ENCODE assay signal across 1 cellular context in the genomic region with DNA sequence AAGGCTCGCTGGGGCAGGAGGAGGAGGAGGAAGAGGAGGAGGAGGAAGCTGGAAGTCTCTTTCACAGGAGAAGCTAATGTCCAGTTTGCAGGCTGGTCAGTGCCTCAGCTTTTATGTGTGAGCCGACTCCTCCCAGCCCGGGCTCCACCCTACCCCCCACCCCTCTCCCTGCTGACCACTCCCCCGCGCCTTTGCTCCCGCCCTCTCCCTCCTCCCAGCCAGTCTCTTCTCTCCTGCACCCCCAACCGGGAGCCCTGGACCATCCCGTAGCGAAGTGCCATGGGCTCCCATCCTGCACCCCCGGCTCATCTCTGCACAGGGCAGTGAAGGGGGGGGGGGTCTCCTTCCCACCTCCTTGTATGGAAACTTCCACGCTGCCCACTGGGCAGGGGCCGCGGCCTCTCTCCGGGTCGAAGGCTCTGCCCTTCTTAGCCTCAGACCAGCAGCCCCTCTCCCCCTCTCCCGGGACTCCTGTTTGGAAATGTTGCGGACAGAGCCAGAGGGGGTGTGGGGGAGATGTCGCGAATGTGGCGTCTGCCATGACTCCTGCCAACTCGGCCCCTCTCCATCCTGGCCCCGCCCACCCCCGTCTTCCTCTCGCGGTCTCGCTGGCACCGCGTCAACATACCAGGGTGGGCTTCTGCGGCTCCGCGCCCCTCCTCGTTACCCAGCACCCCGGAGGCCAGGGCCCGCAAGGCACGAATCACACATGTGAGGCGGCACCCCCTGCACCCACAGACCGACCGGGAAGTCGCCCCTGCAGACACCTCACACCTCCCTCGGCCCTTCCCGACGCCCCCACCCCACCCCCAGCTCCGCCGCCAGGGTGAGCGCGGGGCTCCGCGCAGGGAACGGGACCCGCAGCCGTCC.
TF ChIP-seq lines count a peak whose summit lies in the region.

No MANE protein-coding gene starts in this region.

TF ChIP-seq in H1, 55 proteins besides CTCF, POLR2A, EP300 and RAD21:
- TF ChIP-seq, protein P1, sequence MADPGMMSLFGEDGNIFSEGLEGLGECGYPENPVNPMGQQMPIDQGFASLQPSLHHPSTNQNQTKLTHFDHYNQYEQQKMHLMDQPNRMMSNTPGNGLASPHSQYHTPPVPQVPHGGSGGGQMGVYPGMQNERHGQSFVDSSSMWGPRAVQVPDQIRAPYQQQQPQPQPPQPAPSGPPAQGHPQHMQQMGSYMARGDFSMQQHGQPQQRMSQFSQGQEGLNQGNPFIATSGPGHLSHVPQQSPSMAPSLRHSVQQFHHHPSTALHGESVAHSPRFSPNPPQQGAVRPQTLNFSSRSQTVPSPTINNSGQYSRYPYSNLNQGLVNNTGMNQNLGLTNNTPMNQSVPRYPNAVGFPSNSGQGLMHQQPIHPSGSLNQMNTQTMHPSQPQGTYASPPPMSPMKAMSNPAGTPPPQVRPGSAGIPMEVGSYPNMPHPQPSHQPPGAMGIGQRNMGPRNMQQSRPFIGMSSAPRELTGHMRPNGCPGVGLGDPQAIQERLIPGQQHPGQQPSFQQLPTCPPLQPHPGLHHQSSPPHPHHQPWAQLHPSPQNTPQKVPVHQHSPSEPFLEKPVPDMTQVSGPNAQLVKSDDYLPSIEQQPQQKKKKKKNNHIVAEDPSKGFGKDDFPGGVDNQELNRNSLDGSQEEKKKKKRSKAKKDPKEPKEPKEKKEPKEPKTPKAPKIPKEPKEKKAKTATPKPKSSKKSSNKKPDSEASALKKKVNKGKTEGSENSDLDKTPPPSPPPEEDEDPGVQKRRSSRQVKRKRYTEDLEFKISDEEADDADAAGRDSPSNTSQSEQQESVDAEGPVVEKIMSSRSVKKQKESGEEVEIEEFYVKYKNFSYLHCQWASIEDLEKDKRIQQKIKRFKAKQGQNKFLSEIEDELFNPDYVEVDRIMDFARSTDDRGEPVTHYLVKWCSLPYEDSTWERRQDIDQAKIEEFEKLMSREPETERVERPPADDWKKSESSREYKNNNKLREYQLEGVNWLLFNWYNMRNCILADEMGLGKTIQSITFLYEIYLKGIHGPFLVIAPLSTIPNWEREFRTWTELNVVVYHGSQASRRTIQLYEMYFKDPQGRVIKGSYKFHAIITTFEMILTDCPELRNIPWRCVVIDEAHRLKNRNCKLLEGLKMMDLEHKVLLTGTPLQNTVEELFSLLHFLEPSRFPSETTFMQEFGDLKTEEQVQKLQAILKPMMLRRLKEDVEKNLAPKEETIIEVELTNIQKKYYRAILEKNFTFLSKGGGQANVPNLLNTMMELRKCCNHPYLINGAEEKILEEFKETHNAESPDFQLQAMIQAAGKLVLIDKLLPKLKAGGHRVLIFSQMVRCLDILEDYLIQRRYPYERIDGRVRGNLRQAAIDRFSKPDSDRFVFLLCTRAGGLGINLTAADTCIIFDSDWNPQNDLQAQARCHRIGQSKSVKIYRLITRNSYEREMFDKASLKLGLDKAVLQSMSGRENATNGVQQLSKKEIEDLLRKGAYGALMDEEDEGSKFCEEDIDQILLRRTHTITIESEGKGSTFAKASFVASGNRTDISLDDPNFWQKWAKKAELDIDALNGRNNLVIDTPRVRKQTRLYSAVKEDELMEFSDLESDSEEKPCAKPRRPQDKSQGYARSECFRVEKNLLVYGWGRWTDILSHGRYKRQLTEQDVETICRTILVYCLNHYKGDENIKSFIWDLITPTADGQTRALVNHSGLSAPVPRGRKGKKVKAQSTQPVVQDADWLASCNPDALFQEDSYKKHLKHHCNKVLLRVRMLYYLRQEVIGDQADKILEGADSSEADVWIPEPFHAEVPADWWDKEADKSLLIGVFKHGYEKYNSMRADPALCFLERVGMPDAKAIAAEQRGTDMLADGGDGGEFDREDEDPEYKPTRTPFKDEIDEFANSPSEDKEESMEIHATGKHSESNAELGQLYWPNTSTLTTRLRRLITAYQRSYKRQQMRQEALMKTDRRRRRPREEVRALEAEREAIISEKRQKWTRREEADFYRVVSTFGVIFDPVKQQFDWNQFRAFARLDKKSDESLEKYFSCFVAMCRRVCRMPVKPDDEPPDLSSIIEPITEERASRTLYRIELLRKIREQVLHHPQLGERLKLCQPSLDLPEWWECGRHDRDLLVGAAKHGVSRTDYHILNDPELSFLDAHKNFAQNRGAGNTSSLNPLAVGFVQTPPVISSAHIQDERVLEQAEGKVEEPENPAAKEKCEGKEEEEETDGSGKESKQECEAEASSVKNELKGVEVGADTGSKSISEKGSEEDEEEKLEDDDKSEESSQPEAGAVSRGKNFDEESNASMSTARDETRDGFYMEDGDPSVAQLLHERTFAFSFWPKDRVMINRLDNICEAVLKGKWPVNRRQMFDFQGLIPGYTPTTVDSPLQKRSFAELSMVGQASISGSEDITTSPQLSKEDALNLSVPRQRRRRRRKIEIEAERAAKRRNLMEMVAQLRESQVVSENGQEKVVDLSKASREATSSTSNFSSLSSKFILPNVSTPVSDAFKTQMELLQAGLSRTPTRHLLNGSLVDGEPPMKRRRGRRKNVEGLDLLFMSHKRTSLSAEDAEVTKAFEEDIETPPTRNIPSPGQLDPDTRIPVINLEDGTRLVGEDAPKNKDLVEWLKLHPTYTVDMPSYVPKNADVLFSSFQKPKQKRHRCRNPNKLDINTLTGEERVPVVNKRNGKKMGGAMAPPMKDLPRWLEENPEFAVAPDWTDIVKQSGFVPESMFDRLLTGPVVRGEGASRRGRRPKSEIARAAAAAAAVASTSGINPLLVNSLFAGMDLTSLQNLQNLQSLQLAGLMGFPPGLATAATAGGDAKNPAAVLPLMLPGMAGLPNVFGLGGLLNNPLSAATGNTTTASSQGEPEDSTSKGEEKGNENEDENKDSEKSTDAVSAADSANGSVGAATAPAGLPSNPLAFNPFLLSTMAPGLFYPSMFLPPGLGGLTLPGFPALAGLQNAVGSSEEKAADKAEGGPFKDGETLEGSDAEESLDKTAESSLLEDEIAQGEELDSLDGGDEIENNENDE (IDR thresholded peaks at IDR 0.05; ENCODE audit: insufficient replicate concordance, low read length) = no peak
- no peak for TF ChIP-seq SIN3A (conservative IDR thresholded peaks at IDR 0.05 in 1 of 2, IDR thresholded peaks at IDR 0.05 in 1 of 2; ENCODE audit: low read depth in 1 of 2, low read length in 2 of 2)
- TF ChIP-seq TCF12 (IDR thresholded peaks at IDR 0.05; ENCODE audit: low read depth, low read length) = no peak
- TF ChIP-seq SIX5 (IDR thresholded peaks at IDR 0.05; ENCODE audit: low read depth, low read length) = no peak
- TF ChIP-seq CHD1 (IDR thresholded peaks at IDR 0.05; ENCODE audit: low read depth, low read length) = no peak
- TF ChIP-seq EZH2 (IDR thresholded peaks at IDR 0.05; ENCODE audit: low read depth, low read length, severe bottlenecking) = peak; percentile 44
- TF ChIP-seq POLR2AphosphoS5 (IDR thresholded peaks at IDR 0.05; ENCODE audit: low read depth, low read length) = no peak
- no peak for TF ChIP-seq SP1 (IDR thresholded peaks at IDR 0.05; ENCODE audit: low read depth, low read length)
- peak; percentile 32 for TF ChIP-seq KDM4A (IDR thresholded peaks at IDR 0.05; ENCODE audit: low read depth, low read length, severe bottlenecking)
- no peak for TF ChIP-seq CEBPB (IDR thresholded peaks at IDR 0.05; ENCODE audit: low read depth, low read length)
- TF ChIP-seq ATF2 (IDR thresholded peaks at IDR 0.05; ENCODE audit: low read length) = no peak
- TF ChIP-seq, protein P2, sequence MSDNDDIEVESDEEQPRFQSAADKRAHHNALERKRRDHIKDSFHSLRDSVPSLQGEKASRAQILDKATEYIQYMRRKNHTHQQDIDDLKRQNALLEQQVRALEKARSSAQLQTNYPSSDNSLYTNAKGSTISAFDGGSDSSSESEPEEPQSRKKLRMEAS (IDR thresholded peaks at IDR 0.05) = no peak
TF ChIP-seq in H1: peak in this region for 2.
